Comparison of ENCODE assay signal across 20 cellular contexts in genomic region chr15:90439946-90440345, GRCh38. TPM values are rescaled to one million over a fixed set of nuclear protein-coding genes. Genes with fewer than 3 reads are reported as not detected.
DNase-seq lines count a peak whose midpoint lies in the region; ATAC-seq and TF ChIP-seq lines count a peak whose summit lies in the region.
"Had no signal": no experiment of that assay in that cellular context is flagged by ENCODE, and none has a peak within 500 bp of the region (broad histone marks: within the 10 kb centered on the region; RNA-seq: fewer than 3 reads in every experiment).

No MANE protein-coding gene starts in this region.

- no peak overlapping the region for H2AFZ ChIP-seq in mammary epithelial cell (ENCODE audit: low read depth, low read length)

- H3K9me3 ChIP-seq in mammary epithelial cell (replicated peaks; ENCODE audit: insufficient read depth, low read length) (no peaks in the 10 kb centered on the region), colonic mucosa (no peaks in the 10 kb centered on the region), spleen (no peaks in the 10 kb centered on the region), left lung (no peaks in the 10 kb centered on the region)
- H3K9me3 ChIP-seq: BLaER1, MG63, Peyer's patch had no signal

- DNase-seq in MCF 10A (ENCODE audit: unreplicated experiment) (no peak), mammary epithelial cell (no peak), colonic mucosa (no peak), natural killer cell (no peak), NCI-H446 (lab: John Stamatoyannopoulos, UW) (no peak), spleen (no peak), left lung (no peak)
- DNase-seq in activated naive CD8-positive, alpha-beta T cell treated with anti-CD3 and anti-CD28 coated beads, Interleukin-2, amount 50 U/mL, for 24 hours: no peak
- DNase-seq: DMS79, GOT3, Karpas-422, MG63, NCI-H1048, NCI-H1436 treated with DMSO at 0.1 percent for 48 hours, NCI-H2029, NCI-H446 treated with DMSO at 0.1 percent for 48 hours, Peyer's patch had no signal

- no peak overlapping the region for H3K27ac ChIP-seq in mammary epithelial cell (ENCODE audit: insufficient read depth, low read depth, low read length)
- peak overlapping the region; percentile 5 for H3K27ac ChIP-seq in colonic mucosa
- no peak overlapping the region for H3K27ac ChIP-seq in spleen
- peak overlapping the region in 1 of 2 donors; percentile 19 for H3K27ac ChIP-seq in left lung
- H3K27ac ChIP-seq: BLaER1 had no signal

- H3K4me2 ChIP-seq in mammary epithelial cell (ENCODE audit: insufficient read depth, low read depth, low read length): no peak overlapping the region
- H3K4me2 ChIP-seq: BLaER1 had no signal

- H3K4me1 Mint-ChIP-seq in MCF 10A (ENCODE audit: insufficient read depth, unreplicated experiment) (peaks cover 10% of the 10 kb centered on the region), natural killer cell (peaks cover 47 to 48% of the 10 kb centered on the region in 2 donors)
- peaks cover 4% of the 10 kb centered on the region for H3K4me1 Mint-ChIP-seq in activated naive CD8-positive, alpha-beta T cell treated with anti-CD3 and anti-CD28 coated beads, Interleukin-2, amount 50 U/mL, for 24 hours

- no peak overlapping the region for H3K4me3 ChIP-seq in mammary epithelial cell (replicated peaks in 1 of 3; ENCODE audit: insufficient read depth in 1 of 3, low read depth in 2 of 3, low read length in 3 of 3)
- no peak overlapping the region for H3K4me3 ChIP-seq in colonic mucosa
- H3K4me3 ChIP-seq in spleen: no peak overlapping the region
- H3K4me3 ChIP-seq in left lung: no peak overlapping the region
- H3K4me3 ChIP-seq: BLaER1, MG63, Peyer's patch had no signal

- BruUV-seq in MCF 10A (replicated peaks; lab: Mats Ljungman, UMichigan) (no TSS peak), mammary epithelial cell (replicated peaks; lab: Mats Ljungman, UMichigan) (no TSS peak)

- peaks cover 41% of the 10 kb centered on the region for H3K36me3 ChIP-seq in mammary epithelial cell (ENCODE audit: insufficient read depth, low read length)
- H3K36me3 ChIP-seq in colonic mucosa: no peaks in the 10 kb centered on the region
- H3K36me3 ChIP-seq in spleen: peaks cover 0 to 94% (median 49%) of the 10 kb centered on the region in 6 donors
- peaks cover 0 to 83% of the 10 kb centered on the region in 2 donors for H3K36me3 ChIP-seq in left lung

- in situ Hi-C loops in mammary epithelial cell (cut with MboI; ENCODE audit: low sequenced_read_pairs in 2 of 2): no loop called here

- no peak for TF ChIP-seq CTCF in MCF 10A (IDR thresholded peaks at IDR 0.05; ENCODE audit: unreplicated experiment)
- no peak for TF ChIP-seq CTCF in mammary epithelial cell (conservative IDR thresholded peaks at IDR 0.05 in 1 of 2, IDR thresholded peaks at IDR 0.05 in 1 of 2; ENCODE audit: extremely low read depth in 1 of 2, insufficient read depth in 1 of 2, low read depth in 1 of 2, low read length in 2 of 2)
- TF ChIP-seq CTCF in colonic mucosa (IDR thresholded peaks at IDR 0.05): no peak
- no peak for TF ChIP-seq CTCF in natural killer cell (IDR thresholded peaks at IDR 0.05)
- TF ChIP-seq CTCF in spleen (IDR thresholded peaks at IDR 0.05 in 8 of 11, conservative IDR thresholded peaks at IDR 0.05 in 3 of 11): no peak
- TF ChIP-seq CTCF in left lung (IDR thresholded peaks at IDR 0.05): no peak

- H3K36me3 Mint-ChIP-seq in MCF 10A (ENCODE audit: insufficient read depth, unreplicated experiment): peaks cover 85% of the 10 kb centered on the region
- peaks cover 11% of the 10 kb centered on the region for H3K36me3 Mint-ChIP-seq in natural killer cell
- peaks cover 45% of the 10 kb centered on the region for H3K36me3 Mint-ChIP-seq in activated naive CD8-positive, alpha-beta T cell treated with anti-CD3 and anti-CD28 coated beads, Interleukin-2, amount 50 U/mL, for 24 hours (ENCODE audit: low read depth)

- no peaks in the 10 kb centered on the region for H3K9me3 Mint-ChIP-seq in MCF 10A (ENCODE audit: unreplicated experiment)
- H3K9me3 Mint-ChIP-seq in natural killer cell: no peaks in the 10 kb centered on the region
- no peaks in the 10 kb centered on the region for H3K9me3 Mint-ChIP-seq in activated naive CD8-positive, alpha-beta T cell treated with anti-CD3 and anti-CD28 coated beads, Interleukin-2, amount 50 U/mL, for 24 hours
- H3K9me3 Mint-ChIP-seq: IgD-negative memory B cell had no signal

- H3K79me2 ChIP-seq in mammary epithelial cell (ENCODE audit: insufficient read depth, low read length): peaks cover 69% of the 10 kb centered on the region

- H3K27ac Mint-ChIP-seq in MCF 10A (ENCODE audit: low read depth, unreplicated experiment) (peak overlapping the region; percentile 70), natural killer cell (peak overlapping the region; percentile 84 to 90)
- H3K27ac Mint-ChIP-seq in activated naive CD8-positive, alpha-beta T cell treated with anti-CD3 and anti-CD28 coated beads, Interleukin-2, amount 50 U/mL, for 24 hours: no peak overlapping the region

- CTCF ChIA-PET in MCF 10A (lab: Yijun Ruan, JAX): interaction anchor here (0.6 to 1.5 kb wide), 3 partner anchors 13 to 120 kb away, joined by 3 to 5 read pairs (median 3); no protein-coding TSS in a partner anchor
- CTCF ChIA-PET in mammary epithelial cell (lab: Charles Lee; ENCODE audit: low non-redundant PET): no interaction called here

- intact Hi-C loops in MCF 10A (cut with micrococcal nuclease) (no loop called here), mammary epithelial cell (cut with micrococcal nuclease) (loop anchor here (2.0 to 5.0 kb wide), 2 partner anchors 53 to 119 kb away; partner anchors contain the start of gene IQGAP1), colonic mucosa (cut with DNase I) (no loop called here), natural killer cell (cut with micrococcal nuclease) (loop anchor here (5.0 kb wide), 1 partner anchor 78 kb away; no protein-coding TSS in a partner anchor), spleen (cut with DNase I; ENCODE audit: low total_unique reads) (no loop called here), left lung (cut with DNase I) (no loop called here)

- no peaks in the 10 kb centered on the region for H3K4me1 ChIP-seq in mammary epithelial cell (ENCODE audit: insufficient read depth, low read length)
- H3K4me1 ChIP-seq in colonic mucosa: no peaks in the 10 kb centered on the region
- peaks cover 0 to 18% (median 4%) of the 10 kb centered on the region in 6 donors for H3K4me1 ChIP-seq in spleen
- peaks cover 0 to 25% of the 10 kb centered on the region in 2 donors for H3K4me1 ChIP-seq in left lung
- H3K4me1 ChIP-seq: BLaER1 had no signal

- 95% methylated on average over 2 of the region's 2 CpGs for WGBS in mammary epithelial cell (ENCODE audit: low coverage, missing lambda C conversion rate)
- 49 to 69% (median 58%) methylated on average over 2 of the region's 2 CpGs for WGBS in spleen, 5 donors

- no peaks in the 10 kb centered on the region for H4K20me1 ChIP-seq in mammary epithelial cell (ENCODE audit: insufficient read depth, low read length)
- H4K20me1 ChIP-seq: BLaER1 had no signal

- POLR2A ChIA-PET in MCF 10A (lab: Yijun Ruan, JAX): interaction anchor here (0.6 to 1.2 kb wide), 4 partner anchors 9 to 91 kb away, joined by 3 to 5 read pairs (median 4); no protein-coding TSS in a partner anchor

- H3K4me3 Mint-ChIP-seq in MCF 10A (ENCODE audit: unreplicated experiment) (no peak overlapping the region), natural killer cell (no peak overlapping the region)
- H3K4me3 Mint-ChIP-seq in activated naive CD8-positive, alpha-beta T cell treated with anti-CD3 and anti-CD28 coated beads, Interleukin-2, amount 50 U/mL, for 24 hours: no peak overlapping the region
- H3K4me3 Mint-ChIP-seq: IgD-negative memory B cell had no signal

- no peak overlapping the region for H3K9ac ChIP-seq in mammary epithelial cell (ENCODE audit: insufficient read depth, low read length)
- no peak overlapping the region for H3K9ac ChIP-seq in colonic mucosa (ENCODE audit: low read depth in 2 of 2, low read length in 2 of 2)
- H3K9ac ChIP-seq: BLaER1 had no signal

- H3K27me3 Mint-ChIP-seq in MCF 10A (ENCODE audit: insufficient read depth, unreplicated experiment) (no peaks in the 10 kb centered on the region), natural killer cell (ENCODE audit: low read depth in 2 of 2) (no peaks in the 10 kb centered on the region)
- no peaks in the 10 kb centered on the region for H3K27me3 Mint-ChIP-seq in activated naive CD8-positive, alpha-beta T cell treated with anti-CD3 and anti-CD28 coated beads, Interleukin-2, amount 50 U/mL, for 24 hours
- H3K27me3 Mint-ChIP-seq: IgD-negative memory B cell had no signal

- no peak for TF ChIP-seq POLR2A in spleen (IDR thresholded peaks at IDR 0.05)

- H3K27me3 ChIP-seq in mammary epithelial cell (ENCODE audit: insufficient read depth, low read length) (no peaks in the 10 kb centered on the region), colonic mucosa (no peaks in the 10 kb centered on the region), spleen (replicated peaks in 1 of 7) (no peaks in the 10 kb centered on the region), left lung (no peaks in the 10 kb centered on the region)
- H3K27me3 ChIP-seq: BLaER1, MG63, Peyer's patch had no signal

- ATAC-seq in natural killer cell: no peak
- no peak for ATAC-seq in activated naive CD8-positive, alpha-beta T cell treated with anti-CD3 and anti-CD28 coated beads, Interleukin-2, amount 50 U/mL, for 24 hours
- ATAC-seq in left lung: no peak
- ATAC-seq: HCT116 had no signal

- dilution Hi-C loops in mammary epithelial cell (cut with HindIII; ENCODE audit: low sequenced_read_pairs): loop anchor here (5.0 kb wide), 1 partner anchor 63 kb away; no protein-coding TSS in a partner anchor

RNA-seq across cellular contexts. Expression of gene IQGAP1, which starts 51.9 kb away (rescaled TPM):
- total RNA-seq in MCF 10A (2022) (264 and 284 TPM in 2 replicates), mammary epithelial cell (100 to 1,000 TPM; 247 to 272 TPM), colonic mucosa (100 to 1,000 TPM; 210 to 243 TPM), natural killer cell (100 to 1,000 TPM; 431 to 493 (median 446) TPM), spleen (100 to 1,000 TPM; 190 to 282 (median 261) TPM), left lung (100 to 1,000 TPM; 257 to 296 TPM)
- polyA plus RNA-seq in mammary epithelial cell (131 TPM), spleen (10 to 100 TPM; 48.1 to 72.0 (median 51.6) TPM)
- 618 TPM for polyA minus RNA-seq in mammary epithelial cell

Comparison
In these comparisons a context has a peak if more than half of its experiments do, and no peak if none do; other contexts are left out.
1. intact Hi-C loops: an anchor here in mammary epithelial cell (2.0 to 5.0 kb wide) and natural killer cell (5.0 kb wide); none called in MCF 10A, colonic mucosa, spleen and left lung.